Comparison of ENCODE assay signal across 13 cellular contexts in genomic region chr14:20802341-20803084, GRCh38. TPM values are rescaled to one million over a fixed set of nuclear protein-coding genes. Genes with fewer than 3 reads are reported as not detected.
DNase-seq lines count a peak whose midpoint lies in the region; ATAC-seq and TF ChIP-seq lines count a peak whose summit lies in the region.
"Had no signal": no experiment of that assay in that cellular context is flagged by ENCODE, and none has a peak within 500 bp of the region (broad histone marks: within the 10 kb centered on the region; RNA-seq: fewer than 3 reads in every experiment).

Gene RNASE1 (minus strand): TSS chr14:20802844. CDS start chr14:20802068, 776 bp downstream.

- no peak within 1 kb of the TSS for H3K27ac Mint-ChIP-seq in CD8-positive, alpha-beta T cell

- H3K4me3 ChIP-seq in PC-3 (ENCODE audit: low read length): no peak within 1 kb of the TSS
- H3K4me3 ChIP-seq in esophagus squamous epithelium: peak within 1 kb of the TSS in 3 of 4 donors; percentile 30 to 58 (median 33)
- no peak within 1 kb of the TSS for H3K4me3 ChIP-seq in CD8-positive, alpha-beta T cell (ENCODE audit: low read depth, low read length)

- peak; percentile 54; the same call in 1 of the 2 replicates for ATAC-seq in PC-3
- ATAC-seq in HG03565 (IDR thresholded peaks at IDR 0.05; ENCODE audit: unreplicated experiment): no peak
- ATAC-seq in HG02884 (IDR thresholded peaks at IDR 0.05; ENCODE audit: unreplicated experiment): no peak
- ATAC-seq in CD8-positive, alpha-beta T cell: no peak
- ATAC-seq in HG03432 (IDR thresholded peaks at IDR 0.05; ENCODE audit: unreplicated experiment): no peak

- no peak within 1 kb of the TSS for H3K4me3 Mint-ChIP-seq in CD8-positive, alpha-beta T cell

- no peaks in the 10 kb centered on the region for H3K36me3 Mint-ChIP-seq in CD8-positive, alpha-beta T cell

- H3K4me2 ChIP-seq in PC-3 (ENCODE audit: low read length): 0 out of 2 replicates have a peak within 1 kb of the TSS, but pooled peaks have one; percentile 17

- H4K20me1 ChIP-seq in PC-3 (ENCODE audit: low read length): no peaks in the 10 kb centered on the region

- H3K9me3 Mint-ChIP-seq in CD8-positive, alpha-beta T cell: no peaks in the 10 kb centered on the region

- H3K27me3 ChIP-seq in PC-3 (ENCODE audit: low read length) (peaks cover 48% of the 10 kb centered on the region), esophagus squamous epithelium (peaks cover 0 to 17% (median 0%) of the 10 kb centered on the region in 4 donors)
- H3K27me3 ChIP-seq in CD8-positive, alpha-beta T cell (ENCODE audit: insufficient read depth, low read length): no peaks in the 10 kb centered on the region

- no peaks in the 10 kb centered on the region for H3K79me2 ChIP-seq in PC-3 (ENCODE audit: low read length)

- H3K4me1 Mint-ChIP-seq in CD8-positive, alpha-beta T cell (ENCODE audit: low read depth): no peaks in the 10 kb centered on the region

- H3K27ac ChIP-seq in PC-3 (ENCODE audit: low read length): no peak within 1 kb of the TSS
- peak within 1 kb of the TSS; percentile 46 to 85 (median 66) for H3K27ac ChIP-seq in esophagus squamous epithelium
- peak within 1 kb of the TSS; percentile 97 for H3K27ac ChIP-seq in temporal lobe (ENCODE audit: low read depth, low read length)
- H3K27ac ChIP-seq in CD8-positive, alpha-beta T cell (ENCODE audit: low read depth, low read length): no peak within 1 kb of the TSS

- no peaks in the 10 kb centered on the region for H3K9me3 ChIP-seq in PC-3 (ENCODE audit: low read length)
- H3K9me3 ChIP-seq in esophagus squamous epithelium: no peaks in the 10 kb centered on the region
- H3K9me3 ChIP-seq in CD8-positive, alpha-beta T cell (ENCODE audit: low read length): no peaks in the 10 kb centered on the region

- CTCF ChIA-PET in PC-3 (lab: Charles Lee): no interaction called here
- CTCF ChIA-PET in CD8-positive, alpha-beta T cell (lab: Charles Lee): no interaction called here

- H3K9ac ChIP-seq in PC-3 (ENCODE audit: low read length): no peak within 1 kb of the TSS

- peaks cover 12% of the 10 kb centered on the region for H3K27me3 Mint-ChIP-seq in CD8-positive, alpha-beta T cell (ENCODE audit: low read depth)

- H3K4me1 ChIP-seq in PC-3 (ENCODE audit: insufficient read depth, low read length) (no peaks in the 10 kb centered on the region; the same call in 1 of the 2 replicates), esophagus squamous epithelium (peaks cover 0 to 24% (median 0%) of the 10 kb centered on the region in 3 donors)
- H3K4me1 ChIP-seq in CD8-positive, alpha-beta T cell (ENCODE audit: insufficient read depth, low read length): no peaks in the 10 kb centered on the region

- H3K36me3 ChIP-seq in PC-3 (ENCODE audit: low read depth, low read length) (no peaks in the 10 kb centered on the region), esophagus squamous epithelium (no peaks in the 10 kb centered on the region)
- H3K36me3 ChIP-seq in CD8-positive, alpha-beta T cell (ENCODE audit: insufficient read depth, low read length): no peaks in the 10 kb centered on the region

- BruUV-seq in PC-3 (replicated peaks; lab: Mats Ljungman, UMichigan): no TSS peak

- no peak within 1 kb of the TSS for H2AFZ ChIP-seq in PC-3 (ENCODE audit: low read length)

- H3K9me2 ChIP-seq in PC-3 (replicated peaks; ENCODE audit: low read length): no peaks in the 10 kb centered on the region

- no peaks in the 10 kb centered on the region for H3F3A ChIP-seq in PC-3 (ENCODE audit: low read length, unreplicated experiment)

- POLR2A ChIA-PET in PC-3 (lab: Charles Lee; ENCODE audit: unreplicated experiment): no interaction called here
- POLR2A ChIA-PET in CD8-positive, alpha-beta T cell (lab: Charles Lee): no interaction called here

- peak; percentile 52 for DNase-seq in PC-3
- DNase-seq in esophagus squamous epithelium (lab: John Stamatoyannopoulos, UW): no peak
- DNase-seq in middle frontal gyrus (ENCODE audit: extremely low spot score, low spot score): peak; percentile 69
- DNase-seq in CD8-positive, alpha-beta T cell: no peak
- DNase-seq: activated CD4-positive, alpha-beta T cell treated with anti-CD3 and anti-CD28 coated beads, Interleukin-2, amount 50 U/mL, for 4 hours; cerebellar nuclear complex; DND-41 had no signal

- intact Hi-C loops in PC-3 (cut with micrococcal nuclease) (no loop called here), esophagus squamous epithelium (cut with DNase I) (no loop called here)
- intact Hi-C loops in CD8-positive, alpha-beta T cell (cut with DNase I, micrococcal nuclease): no loop called here

- peak in 1 of 4 donors; percentile 37 for TF ChIP-seq POLR2A in esophagus squamous epithelium (IDR thresholded peaks at IDR 0.05)

- 52 to 53% methylated on average over 11 of the region's 11 CpGs for WGBS in esophagus squamous epithelium, 2 donors

- TF ChIP-seq CTCF in PC-3 (conservative IDR thresholded peaks at IDR 0.05; ENCODE audit: low read depth, low read length) (no peak), esophagus squamous epithelium (IDR thresholded peaks at IDR 0.05) (no peak)
- TF ChIP-seq CTCF in CD8-positive, alpha-beta T cell (IDR thresholded peaks at IDR 0.05): no peak

RNA-seq across cellular contexts. Expression of gene RNASE1, which starts in this region (rescaled TPM):
- 0.23 and 0.51 TPM in 2 replicates for total RNA-seq in PC-3 (2014; rRNA removed)
- total RNA-seq in esophagus squamous epithelium: 100 to 1,000 TPM in 2 of 4 donors, 10 to 100 TPM in 2; 12.0 to 297 (median 61.0) TPM
- total RNA-seq in temporal lobe: 8.9 TPM
- total RNA-seq in CD8-positive, alpha-beta T cell: not detected
- total RNA-seq: kidney epithelial cell, OCI-LY7 had no signal

Comparison
In these comparisons a context has a peak if more than half of its experiments do, and no peak if none do; other contexts are left out.
1. Peak in DNase-seq, ATAC-seq and H3K4me2 ChIP-seq in PC-3; RNA of the gene not detected or under 1 TPM.
2. H3K27ac ChIP-seq: peak in esophagus squamous epithelium (4 of 4) and temporal lobe (single experiment); none in PC-3 (single experiment) and CD8-positive, alpha-beta T cell (single experiment).
3. H3K4me3 ChIP-seq: peak in esophagus squamous epithelium (3 of 4); none in PC-3 (single experiment) and CD8-positive, alpha-beta T cell (single experiment).